Comparison of ENCODE assay signal across 16 cellular contexts in genomic region chr17:31115168-31115567, GRCh38. TPM values are rescaled to one million over a fixed set of nuclear protein-coding genes. Genes with fewer than 3 reads are reported as not detected.
A peak's percentile ranks its signal among the peaks of the same experiment; 100 is the strongest.
DNase-seq lines count a peak whose midpoint lies in the region; ATAC-seq and TF ChIP-seq lines count a peak whose summit lies in the region.
"Had no signal": no experiment of that assay in that cellular context is flagged by ENCODE, and none has a peak within 500 bp of the region (broad histone marks: within the 10 kb centered on the region; RNA-seq: fewer than 3 reads in every experiment).

No MANE protein-coding gene starts in this region.

- H3K4me1 ChIP-seq in BLaER1 treated with 17β-estradiol and CSF1 and Interleukin-3, amounts not matched to agents 10 nM and 100 nM = peaks cover 17 to 32% (median 23%) of the 10 kb centered on the region in 10 experiments; a peak in 19 of 20 replicates
- H3K4me1 ChIP-seq in Panc1 (ENCODE audit: control insufficient read depth, insufficient read depth, low read length) (peaks cover 7% of the 10 kb centered on the region; the same call in 1 of the 2 replicates), trophoblast cell (ENCODE audit: control insufficient read depth in 1 of 2, insufficient read depth in 2 of 2, low read length in 2 of 2) (no peaks in the 10 kb centered on the region)

- ATAC-seq in Panc1 = 0 out of 2 replicates have a peak, but pooled peaks have one; percentile 51
- no peak for ATAC-seq in HG02852 (IDR thresholded peaks at IDR 0.05; ENCODE audit: unreplicated experiment)
- no peak for ATAC-seq in activated T-cell treated with anti-CD3 and anti-CD28 coated beads, Interleukin-2, amount 50 U/mL, for 4 hours
- ATAC-seq in HG03469 (IDR thresholded peaks at IDR 0.05; ENCODE audit: unreplicated experiment) = no peak

- H2BK12ac ChIP-seq in trophoblast cell (ENCODE audit: low read length) = no peak overlapping the region

- no peak overlapping the region for H3K9ac ChIP-seq in BLaER1 treated with 17β-estradiol and CSF1 and Interleukin-3, amounts not matched to agents 10 nM and 100 nM
- no peak overlapping the region for H3K9ac ChIP-seq in trophoblast cell (ENCODE audit: low read length)

- peaks cover 5 to 16% (median 9%) of the 10 kb centered on the region in 11 experiments; a peak in 17 of 22 replicates for H3K9me3 ChIP-seq in BLaER1 treated with 17β-estradiol and CSF1 and Interleukin-3, amounts not matched to agents 10 nM and 100 nM (replicated peaks in 1 of 11)
- H3K9me3 ChIP-seq in Panc1 (ENCODE audit: control insufficient read depth, insufficient read depth, low read depth, low read length) (no peaks in the 10 kb centered on the region), trophoblast cell (ENCODE audit: insufficient read depth, low read depth, low read length) (no peaks in the 10 kb centered on the region)

- WGBS in trophoblast cell (ENCODE audit: extremely low coverage, insufficient coverage, insufficient read length) = no CpG with 5 or more reads among the region's 2 CpGs

- no peak overlapping the region for H4K91ac ChIP-seq in trophoblast cell (ENCODE audit: low read depth, low read length)

- DNase-seq in Panc1 (ENCODE audit: low read depth, low spot score) (no peak), chondrocyte (ENCODE audit: low spot score) (no peak), trophoblast cell (no peak), putamen (ENCODE audit: low spot score) (no peak)
- no peak for DNase-seq in activated T-cell treated with anti-CD3 and anti-CD28 coated beads, Interleukin-2, amount 50 U/mL, for 4 hours
- DNase-seq: AML-193, DND-41, NCI-H1694 treated with DMSO at 0.1 percent for 48 hours, NCI-H2107, NCI-H2227 treated with DMSO at 0.1 percent for 48 hours, NCI-H510A treated with DMSO at 0.1 percent for 48 hours, NCI-H774, SHP77 had no signal

- TF ChIP-seq CTCF in Panc1 (IDR thresholded peaks at IDR 0.05) = no peak
- TF ChIP-seq CTCF in chondrocyte (IDR thresholded peaks at IDR 0.05) = no peak

- peak overlapping the region; percentile 74 for H3K27ac Mint-ChIP-seq in chondrocyte (ENCODE audit: unreplicated experiment)

- H3K9me3 Mint-ChIP-seq in chondrocyte (ENCODE audit: low read depth) = peaks cover 3% of the 10 kb centered on the region
- no peaks in the 10 kb centered on the region for H3K9me3 Mint-ChIP-seq in activated T-cell treated with anti-CD3 and anti-CD28 coated beads, Interleukin-2, amount 50 U/mL, for 4 hours

- peak overlapping the region; percentile 45 for H3K18ac ChIP-seq in trophoblast cell (ENCODE audit: low read length)

- no peak overlapping the region for H2AFZ ChIP-seq in trophoblast cell (ENCODE audit: insufficient read depth, low read length, poor library complexity)

- H3K36me3 ChIP-seq in BLaER1 treated with 17β-estradiol and CSF1 and Interleukin-3, amounts not matched to agents 10 nM and 100 nM = peaks cover 0 to 28% (median 8%) of the 10 kb centered on the region in 11 experiments; a peak in 8 of 22 replicates
- H3K36me3 ChIP-seq in Panc1 (ENCODE audit: control insufficient read depth, insufficient read depth, low read length) = no peaks in the 10 kb centered on the region; the same call in 1 of the 2 replicates
- no peaks in the 10 kb centered on the region for H3K36me3 ChIP-seq in trophoblast cell (ENCODE audit: control insufficient read depth in 1 of 2, insufficient read depth in 2 of 2, low read length in 2 of 2)

- H3K4ac ChIP-seq in trophoblast cell (ENCODE audit: low read depth, low read length) = peak overlapping the region; percentile 76

- no peak overlapping the region for H3K14ac ChIP-seq in trophoblast cell (ENCODE audit: low read length)

- peak overlapping the region in 7 of 11 experiments; percentile 16 to 44 (median 29); a peak in 9 of 22 replicates for H3K4me2 ChIP-seq in BLaER1 treated with 17β-estradiol and CSF1 and Interleukin-3, amounts not matched to agents 10 nM and 100 nM
- no peak overlapping the region for H3K4me2 ChIP-seq in trophoblast cell (ENCODE audit: low read length)

- no peak overlapping the region for H3K4me3 ChIP-seq in BLaER1 treated with 17β-estradiol and CSF1 and Interleukin-3, amounts not matched to agents 10 nM and 100 nM
- no peak overlapping the region for H3K4me3 ChIP-seq in Panc1 (ENCODE audit: low read depth in 2 of 2, low read length in 2 of 2)
- H3K4me3 ChIP-seq in trophoblast cell (ENCODE audit: low read depth, low read length) = no peak overlapping the region

- peaks cover 32% of the 10 kb centered on the region for H3K4me1 Mint-ChIP-seq in chondrocyte (ENCODE audit: low read depth)
- peaks cover 6% of the 10 kb centered on the region for H3K4me1 Mint-ChIP-seq in activated T-cell treated with anti-CD3 and anti-CD28 coated beads, Interleukin-2, amount 50 U/mL, for 4 hours (ENCODE audit: low read depth)

- H2BK5ac ChIP-seq in trophoblast cell (ENCODE audit: low read depth, low read length, poor library complexity) = no peak overlapping the region

- H4K12ac ChIP-seq in trophoblast cell (ENCODE audit: low read depth, low read length) = no peak overlapping the region

- no peaks in the 10 kb centered on the region for H3K79me1 ChIP-seq in trophoblast cell (ENCODE audit: low read length)

- CTCF ChIA-PET in Panc1 (lab: Charles Lee) = no interaction called here

- no TSS peak for BruUV-seq in Panc1 (replicated peaks; lab: Mats Ljungman, UMichigan)

- H3K23ac ChIP-seq in trophoblast cell (ENCODE audit: low read length) = no peak overlapping the region

- intact Hi-C loops in Panc1 (cut with micrococcal nuclease; ENCODE audit: unreplicated experiment) = no loop called here

- no peaks in the 10 kb centered on the region for H3K27me3 ChIP-seq in BLaER1 treated with 17β-estradiol and CSF1 and Interleukin-3, amounts not matched to agents 10 nM and 100 nM
- H3K27me3 ChIP-seq in Panc1 (ENCODE audit: control insufficient read depth, insufficient read depth, low read length) = no peaks in the 10 kb centered on the region
- H3K27me3 ChIP-seq in trophoblast cell (ENCODE audit: insufficient read depth, low read length) = no peaks in the 10 kb centered on the region

- H3K27ac ChIP-seq in BLaER1 treated with 17β-estradiol and CSF1 and Interleukin-3, amounts not matched to agents 10 nM and 100 nM = peak overlapping the region in 1 of 11 experiments; percentile 17; a peak in 1 of 22 replicates
- H3K27ac ChIP-seq in Panc1 (ENCODE audit: low read length) (no peak overlapping the region), trophoblast cell (ENCODE audit: low read depth, low read length) (no peak overlapping the region)

- peaks cover 5% of the 10 kb centered on the region for H3K79me2 ChIP-seq in trophoblast cell (ENCODE audit: control insufficient read depth, insufficient read depth, low read length, poor library complexity)

- peaks cover 0 to 71% (median 8%) of the 10 kb centered on the region in 11 experiments; a peak in 9 of 22 replicates for H4K20me1 ChIP-seq in BLaER1 treated with 17β-estradiol and CSF1 and Interleukin-3, amounts not matched to agents 10 nM and 100 nM

- no peak overlapping the region for H3K4me3 Mint-ChIP-seq in chondrocyte (ENCODE audit: unreplicated experiment)
- H3K4me3 Mint-ChIP-seq in activated T-cell treated with anti-CD3 and anti-CD28 coated beads, Interleukin-2, amount 50 U/mL, for 4 hours = no peak overlapping the region

- POLR2A ChIA-PET in Panc1 (lab: Charles Lee) = no interaction called here

- no peaks in the 10 kb centered on the region for H3K36me3 Mint-ChIP-seq in chondrocyte (ENCODE audit: low read depth)
- no peaks in the 10 kb centered on the region for H3K36me3 Mint-ChIP-seq in activated T-cell treated with anti-CD3 and anti-CD28 coated beads, Interleukin-2, amount 50 U/mL, for 4 hours (ENCODE audit: insufficient read depth)

- no peaks in the 10 kb centered on the region for H3K27me3 Mint-ChIP-seq in chondrocyte (ENCODE audit: low read depth)
- no peaks in the 10 kb centered on the region for H3K27me3 Mint-ChIP-seq in activated T-cell treated with anti-CD3 and anti-CD28 coated beads, Interleukin-2, amount 50 U/mL, for 4 hours (ENCODE audit: low read depth)

- no peak overlapping the region for H2AK5ac ChIP-seq in trophoblast cell (ENCODE audit: low read length)

- no peak overlapping the region for H2BK120ac ChIP-seq in trophoblast cell (ENCODE audit: insufficient read depth, low read length, poor library complexity)

- no peak overlapping the region for H4K8ac ChIP-seq in trophoblast cell (ENCODE audit: low read depth, low read length)

- in situ Hi-C loops in Panc1 (cut with HindIII; ENCODE audit: low pct_unique_long_range_greater_than_20kb, low sequenced_read_pairs) = no loop called here

RNA-seq across cellular contexts. Expression of gene NF1, which starts 20.4 kb away (rescaled TPM):
- total RNA-seq in Panc1 (2021; ENCODE audit: unreplicated experiment) = 82.5 TPM
- polyA plus RNA-seq in Panc1 (2012; ENCODE audit: insufficient read length) = 21.1 TPM
- 41.6 to 63.9 TPM (median 48.2 TPM) in 3 replicates for total RNA-seq in chondrocyte
- polyA plus RNA-seq in trophoblast cell (2013) = 20.9 and 21.4 TPM in 2 replicates
- total RNA-seq in activated T-cell treated with anti-CD3 and anti-CD28 coated beads, Interleukin-2, amount 50 U/mL, for 4 hours = 10 to 100 TPM; 14.2 to 17.9 (median 15.2) TPM
